2 cellular contexts compared by ENCODE assay signal in the genomic region with DNA sequence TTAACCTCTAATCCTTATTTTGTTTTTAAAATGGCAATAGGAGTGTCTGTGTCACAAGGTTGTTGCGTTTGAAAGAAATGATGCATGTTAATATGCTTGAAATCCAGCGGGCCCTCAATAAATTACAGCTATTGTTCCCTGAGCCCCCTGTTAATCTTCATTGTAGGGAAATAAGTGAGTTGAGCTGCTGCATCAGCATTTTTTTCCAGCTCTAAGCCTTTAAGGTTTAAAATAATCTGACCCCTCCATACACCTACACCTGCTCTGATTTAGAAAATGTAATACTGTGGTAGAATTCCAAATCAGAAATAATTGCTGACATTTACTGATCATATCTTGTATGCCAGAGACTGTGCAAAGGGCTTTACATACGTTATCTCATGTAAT.
TF ChIP-seq lines count a peak whose summit lies in the region.

No MANE protein-coding gene starts in this region.

TF ChIP-seq in K562, 482 proteins besides CTCF, POLR2A, EP300 and RAD21:
- TF ChIP-seq MAFK (IDR thresholded peaks at IDR 0.05; ENCODE audit: low read length) (peak; percentile 71), ZNF316 (IDR thresholded peaks at IDR 0.05) (peak; percentile 91), MAFG (tag; conservative IDR thresholded peaks at IDR 0.05) (peak; percentile 71), MAFF (IDR thresholded peaks at IDR 0.05; ENCODE audit: low read length) (peak; percentile 63), C11orf30 (IDR thresholded peaks at IDR 0.05; ENCODE audit: low read depth) (peak; percentile 86), PTRF (tag; IDR thresholded peaks at IDR 0.05) (no peak), DPF2 (IDR thresholded peaks at IDR 0.05) (no peak)

TF ChIP-seq in liver, 16 proteins besides CTCF, POLR2A, EP300 and RAD21:
- TF ChIP-seq JUND (IDR thresholded peaks at IDR 0.05) = no peak
- TF ChIP-seq EGR1 (IDR thresholded peaks at IDR 0.05; ENCODE audit: low read depth in 2 of 2) = no peak
- TF ChIP-seq RXRA (IDR thresholded peaks at IDR 0.05) = no peak
- no peak for TF ChIP-seq FOXA1 (IDR thresholded peaks at IDR 0.05)
- TF ChIP-seq, protein P1, sequence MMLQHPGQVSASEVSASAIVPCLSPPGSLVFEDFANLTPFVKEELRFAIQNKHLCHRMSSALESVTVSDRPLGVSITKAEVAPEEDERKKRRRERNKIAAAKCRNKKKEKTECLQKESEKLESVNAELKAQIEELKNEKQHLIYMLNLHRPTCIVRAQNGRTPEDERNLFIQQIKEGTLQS (IDR thresholded peaks at IDR 0.05) = no peak
- no peak for TF ChIP-seq YY1 (IDR thresholded peaks at IDR 0.05)
- TF ChIP-seq HNF4G (IDR thresholded peaks at IDR 0.05) = no peak
